Comparison of ENCODE assay signal across 25 cellular contexts in the genomic region with DNA sequence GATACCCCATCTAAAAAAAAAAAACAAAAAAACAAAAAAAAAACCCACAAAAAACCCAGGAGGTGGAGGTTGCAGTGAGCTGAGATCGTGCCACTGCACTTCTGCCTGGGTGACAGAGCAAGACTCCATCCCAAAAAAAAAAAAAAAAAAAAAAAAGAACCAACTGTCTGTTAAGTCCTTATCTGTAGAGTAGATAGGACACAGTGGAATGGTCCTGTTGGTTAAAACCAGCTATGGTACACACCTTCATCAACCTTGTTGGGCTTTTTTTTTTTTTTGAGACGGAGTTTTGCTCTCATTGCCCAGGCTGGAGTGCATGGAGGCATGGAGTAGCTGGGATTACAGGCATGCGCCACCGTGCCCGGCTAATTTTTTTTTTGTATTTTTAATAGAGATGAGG. TPM values are rescaled to one million over a fixed set of nuclear protein-coding genes. Genes with fewer than 3 reads are reported as not detected.
A peak's percentile ranks its signal among the peaks of the same experiment; 100 is the strongest.
DNase-seq lines count a peak whose midpoint lies in the region; ATAC-seq and TF ChIP-seq lines count a peak whose summit lies in the region.
"Had no signal": no experiment of that assay in that cellular context is flagged by ENCODE, and none has a peak within 500 bp of the region (broad histone marks: within the 10 kb centered on the region; RNA-seq: fewer than 3 reads in every experiment).

No MANE protein-coding gene starts in this region.

- TF ChIP-seq CTCF in A673 (conservative IDR thresholded peaks at IDR 0.05; ENCODE audit: low read depth, low read length), result no peak
- no peak for TF ChIP-seq CTCF in hepatocyte (IDR thresholded peaks at IDR 0.05; ENCODE audit: poor library complexity)
- no peak for TF ChIP-seq CTCF in sigmoid colon (IDR thresholded peaks at IDR 0.05)
- TF ChIP-seq CTCF in coronary artery (IDR thresholded peaks at IDR 0.05), result no peak

- BruUV-seq in A673 (replicated peaks; lab: Mats Ljungman, UMichigan), result no TSS peak

- H3K9me3 ChIP-seq in A673 (ENCODE audit: low read depth, low read length, poor library complexity, severe bottlenecking), result no peaks in the 10 kb centered on the region
- no peaks in the 10 kb centered on the region for H3K9me3 ChIP-seq in hepatocyte (ENCODE audit: low read depth)
- H3K9me3 ChIP-seq in sigmoid colon, result no peaks in the 10 kb centered on the region

- peaks cover 24% of the 10 kb centered on the region for H3K4me1 ChIP-seq in A673 (ENCODE audit: insufficient read depth, low read length, poor library complexity, severe bottlenecking)
- peaks cover 44% of the 10 kb centered on the region for H3K4me1 ChIP-seq in hepatocyte (ENCODE audit: insufficient read depth)
- peaks cover 0 to 55% (median 45%) of the 10 kb centered on the region in 4 donors for H3K4me1 ChIP-seq in sigmoid colon

- peaks cover 19% of the 10 kb centered on the region for H3K36me3 ChIP-seq in A673 (ENCODE audit: insufficient read depth, low read length, poor library complexity, severe bottlenecking)
- no peaks in the 10 kb centered on the region for H3K36me3 ChIP-seq in hepatocyte (replicated peaks; ENCODE audit: insufficient read depth, low read depth)
- H3K36me3 ChIP-seq in sigmoid colon, result peaks cover 0 to 4% (median 0%) of the 10 kb centered on the region in 4 donors

- peak overlapping the region; percentile 4 for H3K4me2 ChIP-seq in hepatocyte

- DNase-seq in A673 (ENCODE audit: low spot score) (no peak), OCI-M1 (lab: John Stamatoyannopoulos, UW) (peak; percentile 45), hepatocyte (ENCODE audit: low spot score) (no peak), sigmoid colon (no peak), NCI-H2107 (lab: John Stamatoyannopoulos, UW) (no peak), NCI-H1930 (lab: John Stamatoyannopoulos, UW) (no peak), coronary artery (ENCODE audit: low spot score) (no peak)
- DNase-seq in activated naive CD4-positive, alpha-beta T cell treated with anti-CD3 and anti-CD28 coated beads, Interleukin-2, amount 50 U/mL, for 72 hours (ENCODE audit: low spot score in 2 of 2), result no peak
- DNase-seq: activated CD4-positive, alpha-beta T cell treated with anti-CD3 and anti-CD28 coated beads for 36 hours; activated CD8-positive, alpha-beta memory T cell treated with anti-CD3 and anti-CD28 coated beads, Interleukin-2, amount 10 ng/mL, durations not matched to agents 7 days and 5 days; activated naive CD8-positive, alpha-beta T cell treated with anti-CD3 and anti-CD28 coated beads, Interleukin-2, amount 10 ng/mL, durations not matched to agents 7 days and 5 days; dermis blood vessel endothelial cell; hypothalamus; islet precursor cell; naive B cell; NCI-H1436; NCI-H2171 treated with DMSO at 0.1 percent for 48 hours; NCI-H526; posterior cingulate gyrus; Right ventricle myocardium superior; stimulated activated CD4-positive, alpha-beta T cell treated with anti-CD3 and anti-CD28 coated beads, Interleukin-4, amount 100 ng/mL, for 1 hour; SW 1271 had no signal

- H3K9me2 ChIP-seq in hepatocyte (replicated peaks; ENCODE audit: insufficient read depth), result no peaks in the 10 kb centered on the region

- POLR2A ChIA-PET in A673 (lab: Charles Lee; ENCODE audit: low non-redundant PET), result interaction anchor here (0.6 kb wide), 1 partner anchor 684 kb away, joined by 3 read pairs; no protein-coding TSS in a partner anchor

- H3K79me2 ChIP-seq in hepatocyte, result peaks cover 56% of the 10 kb centered on the region

- 92% methylated on average over 5 of the region's 5 CpGs for whole genome bisulfite sequencing in hepatocyte (ENCODE audit: low lambda C conversion rate, missing lambda C conversion rate)
- 77 to 89% methylated on average over 5 of the region's 5 CpGs for WGBS in sigmoid colon, 2 donors

- intact Hi-C loops in A673 (cut with micrococcal nuclease; ENCODE audit: unreplicated experiment) (no loop called here), sigmoid colon (cut with DNase I) (no loop called here)

- H3K27me3 ChIP-seq in A673 (replicated peaks; ENCODE audit: insufficient read depth, low read depth, low read length, poor library complexity) (no peaks in the 10 kb centered on the region), hepatocyte (no peaks in the 10 kb centered on the region), sigmoid colon (no peaks in the 10 kb centered on the region)

- no peak for TF ChIP-seq EP300 in sigmoid colon (IDR thresholded peaks at IDR 0.05)

- no peak for ATAC-seq in activated naive CD4-positive, alpha-beta T cell treated with anti-CD3 and anti-CD28 coated beads, Interleukin-2, amount 50 U/mL, for 72 hours
- ATAC-seq: activated CD4-positive, alpha-beta T cell treated with anti-CD3 and anti-CD28 coated beads for 36 hours; activated CD8-positive, alpha-beta memory T cell treated with anti-CD3 and anti-CD28 coated beads, Interleukin-2, amount 10 ng/mL, durations not matched to agents 7 days and 5 days; activated T-helper 17 cell treated with anti-CD3 and anti-CD28 coated beads, Interleukin-2, amount 50 U/mL, for 72 hours had no signal

- H4K20me1 ChIP-seq in hepatocyte (ENCODE audit: insufficient read depth, poor library complexity, severe bottlenecking), result no peaks in the 10 kb centered on the region

- H3K27ac ChIP-seq in A673 (ENCODE audit: low read depth, low read length, poor library complexity, severe bottlenecking) (peak overlapping the region; percentile 51), hepatocyte (peak overlapping the region; percentile 88), sigmoid colon (peak overlapping the region; percentile 65 to 71 (median 66)), coronary artery (no peak overlapping the region)
- H3K27ac ChIP-seq: HL-60 had no signal

- H3K36me3 Mint-ChIP-seq in activated naive CD4-positive, alpha-beta T cell treated with anti-CD3 and anti-CD28 coated beads, Interleukin-2, amount 50 U/mL, for 72 hours, result peaks cover 0 to 22% of the 10 kb centered on the region in 2 donors
- H3K36me3 Mint-ChIP-seq: naive B cell had no signal

- CTCF ChIA-PET in A673 (lab: Charles Lee), result interaction anchor here (0.6 to 1.0 kb wide), 2 partner anchors 27 to 138 kb away, joined by 4 to 6 read pairs; no protein-coding TSS in a partner anchor

- no peak overlapping the region for H2AFZ ChIP-seq in hepatocyte

- no peak for TF ChIP-seq POLR2A in sigmoid colon (IDR thresholded peaks at IDR 0.05)

- H3K27ac Mint-ChIP-seq in activated naive CD4-positive, alpha-beta T cell treated with anti-CD3 and anti-CD28 coated beads, Interleukin-2, amount 50 U/mL, for 72 hours, result no peak overlapping the region
- H3K27ac Mint-ChIP-seq: activated CD8-positive, alpha-beta memory T cell treated with anti-CD3 and anti-CD28 coated beads, Interleukin-2, amount 10 ng/mL, durations not matched to agents 7 days and 5 days had no signal

- no peaks in the 10 kb centered on the region for H3K9me3 Mint-ChIP-seq in activated naive CD4-positive, alpha-beta T cell treated with anti-CD3 and anti-CD28 coated beads, Interleukin-2, amount 50 U/mL, for 72 hours
- H3K9me3 Mint-ChIP-seq: activated naive CD8-positive, alpha-beta T cell treated with anti-CD3 and anti-CD28 coated beads, Interleukin-2, amount 10 ng/mL, durations not matched to agents 7 days and 5 days; activated T-helper 17 cell treated with anti-CD3 and anti-CD28 coated beads, Interleukin-2, amount 50 U/mL, for 72 hours; naive B cell; stimulated activated naive CD8-positive, alpha-beta T cell treated with anti-CD3 and anti-CD28 coated beads, Interleukin-15, Interleukin-2, amounts not matched to agents 100 ng/mL and 50 ng/mL, for 24 hours had no signal

- H3K4me3 ChIP-seq in A673 (ENCODE audit: low read depth, low read length, poor library complexity, severe bottlenecking) (no peak overlapping the region), hepatocyte (no peak overlapping the region), sigmoid colon (no peak overlapping the region), coronary artery (no peak overlapping the region)

RNA-seq across cellular contexts. Expression of a gene that starts 12.2 kb away (rescaled TPM):
- 24.7 and 26.1 TPM in 2 replicates for total RNA-seq in A673 (2021)
- 52.4 and 62.3 TPM in 2 replicates for total RNA-seq in hepatocyte
- 40.1 and 51.0 TPM in 2 replicates for polyA plus RNA-seq in hepatocyte
- 10 to 100 TPM; 10.2 to 77.2 (median 12.9) TPM for total RNA-seq in sigmoid colon
- polyA plus RNA-seq in sigmoid colon, result 10 to 100 TPM; 16.6 to 19.4 (median 16.8) TPM
- 10 to 100 TPM; 10.9 to 19.0 TPM for total RNA-seq in activated naive CD4-positive, alpha-beta T cell treated with anti-CD3 and anti-CD28 coated beads, Interleukin-2, amount 50 U/mL, for 72 hours

RNA-seq across cellular contexts. Expression of a gene that starts 13.1 kb away (rescaled TPM):
- 9.3 and 10.8 TPM in 2 replicates for total RNA-seq in A673 (2021)
- 9.6 and 10.3 TPM in 2 replicates for total RNA-seq in hepatocyte
- polyA plus RNA-seq in hepatocyte, result 7.0 and 8.0 TPM in 2 replicates
- total RNA-seq in sigmoid colon, result 10 to 100 TPM in 1 of 4 donors, 1 to 10 TPM in 3; 5.5 to 10.7 (median 6.3) TPM
- polyA plus RNA-seq in sigmoid colon, result 10 to 100 TPM in 1 of 3 donors, 1 to 10 TPM in 2; 8.4 to 11.0 (median 8.6) TPM
- 10 to 100 TPM in 1 of 2 donors, 1 to 10 TPM in 1; 9.8 to 12.7 TPM for total RNA-seq in activated naive CD4-positive, alpha-beta T cell treated with anti-CD3 and anti-CD28 coated beads, Interleukin-2, amount 50 U/mL, for 72 hours

RNA-seq across cellular contexts. Expression of a gene that starts 47.3 kb away (rescaled TPM):
- 120 and 122 TPM in 2 replicates for total RNA-seq in A673 (2021)
- total RNA-seq in hepatocyte, result 29.4 and 36.5 TPM in 2 replicates
- polyA plus RNA-seq in hepatocyte, result 68.1 and 81.7 TPM in 2 replicates
- 100 to 1,000 TPM in 2 of 4 donors, 10 to 100 TPM in 2; 60.0 to 119 (median 97.5) TPM for total RNA-seq in sigmoid colon
- polyA plus RNA-seq in sigmoid colon, result 10 to 100 TPM; 56.5 to 82.2 (median 66.1) TPM
- 10 to 100 TPM in 1 of 2 donors, 1 to 10 TPM in 1; 6.6 to 50.6 TPM for total RNA-seq in activated naive CD4-positive, alpha-beta T cell treated with anti-CD3 and anti-CD28 coated beads, Interleukin-2, amount 50 U/mL, for 72 hours

Comparison
In these comparisons a context has a peak if more than half of its experiments do, and no peak if none do; other contexts are left out.
1. H3K27ac ChIP-seq: peak in A673 (single experiment), hepatocyte (single experiment) and sigmoid colon (4 of 4); none in coronary artery (0 of 2).